Comparison of ENCODE assay signal across 13 cellular contexts in genomic region chr3:112539825-112540517, GRCh38. TPM values are rescaled to one million over a fixed set of nuclear protein-coding genes. Genes with fewer than 3 reads are reported as not detected.
DNase-seq lines count a peak whose midpoint lies in the region; ATAC-seq and TF ChIP-seq lines count a peak whose summit lies in the region.
"Had no signal": no experiment of that assay in that cellular context is flagged by ENCODE, and none has a peak within 500 bp of the region (broad histone marks: within the 10 kb centered on the region; RNA-seq: fewer than 3 reads in every experiment).

No MANE protein-coding gene starts in this region.

- H3K27ac ChIP-seq in coronary artery, result no peak overlapping the region
- H3K27ac ChIP-seq: tibial nerve had no signal

- H3K9me3 ChIP-seq in BE2C, result no peaks in the 10 kb centered on the region
- H3K9me3 ChIP-seq: HAP-1, tibial nerve had no signal

- ATAC-seq in GM19035 (IDR thresholded peaks at IDR 0.05; ENCODE audit: unreplicated experiment) (peak; percentile 71), HG02678 (IDR thresholded peaks at IDR 0.05; ENCODE audit: unreplicated experiment) (peak; percentile 93), HG03565 (IDR thresholded peaks at IDR 0.05; ENCODE audit: unreplicated experiment) (peak; percentile 93)

- no peaks in the 10 kb centered on the region for H3K27me3 ChIP-seq in BE2C
- H3K27me3 ChIP-seq: tibial nerve had no signal

- TF ChIP-seq CTCF in GM12865 (IDR thresholded peaks at IDR 0.05; ENCODE audit: insufficient read depth, low read depth, low read length, missing control alignments) (no peak), coronary artery (IDR thresholded peaks at IDR 0.05) (no peak), BE2C (IDR thresholded peaks at IDR 0.05; ENCODE audit: low read depth, low read length) (no peak)

- peaks cover 9% of the 10 kb centered on the region for H3K36me3 ChIP-seq in BE2C

- DNase-seq in GM12865 (ENCODE audit: low read depth) (peak; percentile 54), coronary artery (ENCODE audit: low spot score) (no peak), NCI-H1694 (lab: John Stamatoyannopoulos, UW) (no peak), BE2C (no peak), SW480 (ENCODE audit: low spot score) (no peak)
- DNase-seq: NCI-H1694 treated with DMSO at 0.1 percent for 48 hours; SHP77; stimulated activated CD4-positive, alpha-beta T cell treated with anti-CD3 and anti-CD28 coated beads, Interleukin-1b, Interleukin-23, amount 100 ng/mL, for 48 hours had no signal

- H3K4me1 ChIP-seq in BE2C, result no peaks in the 10 kb centered on the region
- H3K4me1 ChIP-seq: HAP-1, tibial nerve had no signal

- H3K4me3 ChIP-seq in GM12865 (ENCODE audit: low read depth, low read length) (no peak overlapping the region), coronary artery (no peak overlapping the region), BE2C (ENCODE audit: low read depth, low read length) (no peak overlapping the region)
- H3K4me3 ChIP-seq: HAP-1, tibial nerve had no signal

RNA-seq across cellular contexts. Expression of gene ATG3, which starts 21.8 kb away (rescaled TPM):
- 39.0 TPM for polyA plus RNA-seq in BE2C (2012; ENCODE audit: insufficient read depth, insufficient read length, low read depth)

RNA-seq across cellular contexts. Expression of gene SLC35A5, which starts 21.9 kb away (rescaled TPM):
- polyA plus RNA-seq in BE2C (2012; ENCODE audit: insufficient read depth, insufficient read length, low read depth), result 38.0 TPM

RNA-seq across cellular contexts. Expression of gene BTLA, which starts 40.7 kb away (rescaled TPM):
- not detected for polyA plus RNA-seq in BE2C (2012; ENCODE audit: insufficient read depth, insufficient read length, low read depth)
